Comparison of ENCODE assay signal across 14 cellular contexts in genomic region chr15:29671308-29671981, GRCh38.
A peak's percentile ranks its signal among the peaks of the same experiment; 100 is the strongest.
DNase-seq lines count a peak whose midpoint lies in the region; FAIRE-seq and TF ChIP-seq lines count a peak whose summit lies in the region.
"Had no signal": no experiment of that assay in that cellular context is flagged by ENCODE, and none has a peak within 500 bp of the region (broad histone marks: within the 10 kb centered on the region; RNA-seq: fewer than 3 reads in every experiment).

No MANE protein-coding gene starts in this region.

- peaks cover 19 to 20% of the 10 kb centered on the region in 2 donors for H3K4me1 ChIP-seq in kidney (ENCODE audit: control insufficient read depth in 1 of 2, insufficient read depth in 1 of 2, low read depth in 1 of 2, low read length in 2 of 2)
- no peaks in the 10 kb centered on the region for H3K4me1 ChIP-seq in testis

- peak; percentile 24 for DNase-seq in HFFc6
- peak; percentile 91 for DNase-seq in astrocyte of the cerebellum (ENCODE audit: low read depth)
- no peak for DNase-seq in kidney
- DNase-seq in testis, result peak; percentile 11
- DNase-seq in COR-L47 (lab: John Stamatoyannopoulos, UW), result no peak
- DNase-seq in GM10266 (ENCODE audit: extremely low spot score), result no peak
- no peak for DNase-seq in activated gamma-delta T cell (lab: John Stamatoyannopoulos, UW)
- no peak for DNase-seq in stimulated activated naive CD4-positive, alpha-beta T cell treated with Interleukin-2 at 50 U/mL for 16 hours (lab: John Stamatoyannopoulos, UW)
- DNase-seq: cerebellar nuclear complex, KG1, NCI-H446 treated with DMSO at 0.1 percent for 48 hours, nucleus accumbens had no signal

- no peak for TF ChIP-seq CTCF in HFFc6 (IDR thresholded peaks at IDR 0.05)
- no peak for TF ChIP-seq CTCF in astrocyte of the cerebellum (IDR thresholded peaks at IDR 0.05; ENCODE audit: low read depth, low read length, missing control alignments)
- no peak for TF ChIP-seq CTCF in kidney (IDR thresholded peaks at IDR 0.05; ENCODE audit: borderline replicate concordance, extremely low read depth, insufficient read depth)
- TF ChIP-seq CTCF in testis (IDR thresholded peaks at IDR 0.05), result no peak
- TF ChIP-seq CTCF in GM10266 (IDR thresholded peaks at IDR 0.05; ENCODE audit: control insufficient read depth, insufficient read depth, low read depth, missing control alignments), result no peak

- 0 out of 2 replicates have a peak, but pooled peaks cover 9% of the 10 kb centered on the region for H3K36me3 Mint-ChIP-seq in HFFc6 (ENCODE audit: low read depth)

- H3K4me1 Mint-ChIP-seq in HFFc6 (ENCODE audit: low read depth), result peaks cover 66% of the 10 kb centered on the region

- in situ Hi-C loops in astrocyte of the cerebellum (cut with HindIII; ENCODE audit: low sequenced_read_pairs), result no loop called here

- H3K9me3 ChIP-seq in kidney (ENCODE audit: control insufficient read depth in 1 of 2, low read length in 2 of 2) (no peaks in the 10 kb centered on the region), testis (no peaks in the 10 kb centered on the region)

- TF ChIP-seq POLR2A in testis (IDR thresholded peaks at IDR 0.05), result no peak

- H3K9ac ChIP-seq in kidney (ENCODE audit: low read length in 2 of 2), result peak overlapping the region; percentile 48 to 73

- intact Hi-C loops in kidney (cut with DNase I) (no loop called here), testis (cut with DNase I; ENCODE audit: low total_unique reads) (no loop called here)

- H3K27ac ChIP-seq in kidney (ENCODE audit: low read depth in 2 of 2, low read length in 2 of 2), result peak overlapping the region; percentile 90 to 95
- no peak overlapping the region for H3K27ac ChIP-seq in testis

- H3K4me3 Mint-ChIP-seq in HFFc6, result peak overlapping the region; percentile 70
- H3K4me3 Mint-ChIP-seq: T-helper 1 cell treated with Interleukin-12 subunit alpha and Interleukin-12 subunit beta and Interleukin-4 antibody, amounts not matched to agents 30 μg/mL and 1 μg/mL, for 36 hours had no signal

- FAIRE-seq in kidney (lab: Jason Lieb, UNC), result no peak
- FAIRE-seq: GM19239 had no signal

- H3K4me3 ChIP-seq in astrocyte of the cerebellum (ENCODE audit: low read depth, low read length), result no peak overlapping the region
- peak overlapping the region; percentile 35 to 56 for H3K4me3 ChIP-seq in kidney (ENCODE audit: low read length in 2 of 2)
- H3K4me3 ChIP-seq in testis, result no peak overlapping the region

- 86 to 87% methylated on average over 7 of the region's 7 CpGs for WGBS in testis, 2 donors

- 0 out of 2 replicates have a peak, but pooled peaks cover 4% of the 10 kb centered on the region for H3K9me3 Mint-ChIP-seq in HFFc6
- H3K9me3 Mint-ChIP-seq: T-helper 1 cell treated with Interleukin-12 subunit alpha and Interleukin-12 subunit beta and Interleukin-4 antibody, amounts not matched to agents 30 μg/mL and 1 μg/mL, for 36 hours had no signal

- H3K27ac Mint-ChIP-seq in HFFc6, result peak overlapping the region; percentile 96
- H3K27ac Mint-ChIP-seq: T-helper 1 cell treated with Interleukin-12 subunit alpha and Interleukin-12 subunit beta and Interleukin-4 antibody, amounts not matched to agents 30 μg/mL and 1 μg/mL, for 36 hours had no signal

- H3K27me3 Mint-ChIP-seq in HFFc6 (ENCODE audit: insufficient read depth), result peaks cover 1% of the 10 kb centered on the region

- no peaks in the 10 kb centered on the region for H3K36me3 ChIP-seq in kidney (ENCODE audit: control insufficient read depth in 1 of 2, insufficient read depth in 2 of 2, low read length in 2 of 2)
- no peaks in the 10 kb centered on the region for H3K36me3 ChIP-seq in testis (ENCODE audit: low read depth, missing control alignments)

- no peaks in the 10 kb centered on the region for H3K27me3 ChIP-seq in testis

Comparison
In these comparisons a context has a peak if more than half of its experiments do, and no peak if none do; other contexts are left out.
1. DNase-seq: peak in HFFc6 (single experiment), astrocyte of the cerebellum (single experiment) and testis (single experiment); none in kidney (single experiment), COR-L47 (single experiment), GM10266 (single experiment), activated gamma-delta T cell (single experiment) and stimulated activated naive CD4-positive, alpha-beta T cell treated with Interleukin-2 at 50 U/mL for 16 hours (single experiment).
2. H3K4me3 ChIP-seq: peak in kidney (2 of 2); none in astrocyte of the cerebellum (single experiment) and testis (0 of 2).
3. H3K27ac ChIP-seq: peak in kidney (2 of 2); none in testis (0 of 2).